ENCODE assay signal across 21 cellular contexts in the genomic region with DNA sequence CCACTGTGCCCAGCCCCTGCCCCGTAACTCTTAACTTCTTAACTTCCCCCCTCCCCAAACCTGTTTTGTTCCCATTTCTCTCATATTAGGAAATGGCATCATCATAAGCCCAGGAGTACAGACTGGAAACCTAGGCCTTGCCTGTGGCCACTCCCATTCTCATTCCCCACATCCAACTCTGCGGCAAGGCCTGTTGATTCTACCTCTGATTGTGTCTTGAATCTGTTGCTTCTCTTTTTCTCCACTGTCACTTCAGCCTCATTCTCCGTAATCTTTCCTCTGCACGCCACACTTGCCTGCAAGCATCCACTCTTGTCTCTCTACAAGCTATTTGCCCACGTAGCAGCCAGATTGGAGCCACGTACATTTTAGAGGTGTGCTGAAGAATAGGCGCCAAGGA. TPM values are rescaled to one million over a fixed set of nuclear protein-coding genes. Genes with fewer than 3 reads are reported as not detected.
DNase-seq lines count a peak whose midpoint lies in the region; ATAC-seq and TF ChIP-seq lines count a peak whose summit lies in the region.
"Had no signal": no experiment of that assay in that cellular context is flagged by ENCODE, and none has a peak within 500 bp of the region (broad histone marks: within the 10 kb centered on the region; RNA-seq: fewer than 3 reads in every experiment).

No MANE protein-coding gene starts in this region.

- H3K9me2 ChIP-seq in PC-3 (replicated peaks; ENCODE audit: low read length) (no peaks in the 10 kb centered on the region), hepatocyte (replicated peaks; ENCODE audit: insufficient read depth) (no peaks in the 10 kb centered on the region)

- TF ChIP-seq POLR2A in esophagus squamous epithelium (IDR thresholded peaks at IDR 0.05): no peak

- H3K27ac ChIP-seq in BLaER1 treated with 17β-estradiol and CSF1 and Interleukin-3, amounts not matched to agents 10 nM and 100 nM: peak overlapping the region in 2 of 11 experiments; percentile 55 to 75; a peak in 2 of 22 replicates
- peak overlapping the region; percentile 77; the same call in 1 of the 2 replicates for H3K27ac ChIP-seq in PC-3 (ENCODE audit: low read length)
- peak overlapping the region; percentile 80 for H3K27ac ChIP-seq in hepatocyte
- H3K27ac ChIP-seq in esophagus squamous epithelium: peak overlapping the region in 2 of 4 donors; percentile 85 to 91
- no peak overlapping the region for H3K27ac ChIP-seq in aorta (ENCODE audit: low read depth in 1 of 2, low read length in 2 of 2)
- H3K27ac ChIP-seq: GM23248, uterus had no signal

- peaks cover 53 to 98% (median 90%) of the 10 kb centered on the region in 10 experiments for H3K4me1 ChIP-seq in BLaER1 treated with 17β-estradiol and CSF1 and Interleukin-3, amounts not matched to agents 10 nM and 100 nM
- peaks cover 15% of the 10 kb centered on the region for H3K4me1 ChIP-seq in PC-3 (ENCODE audit: insufficient read depth, low read length)
- peaks cover 5% of the 10 kb centered on the region for H3K4me1 ChIP-seq in hepatocyte (ENCODE audit: insufficient read depth)
- peaks cover 6 to 66% (median 15%) of the 10 kb centered on the region in 3 donors for H3K4me1 ChIP-seq in esophagus squamous epithelium
- peaks cover 0 to 2% of the 10 kb centered on the region in 2 donors for H3K4me1 ChIP-seq in aorta (ENCODE audit: control insufficient read depth in 1 of 2, insufficient read depth in 2 of 2, low read length in 2 of 2)
- H3K4me1 ChIP-seq: uterus had no signal

- H4K20me1 ChIP-seq in BLaER1 treated with 17β-estradiol and CSF1 and Interleukin-3, amounts not matched to agents 10 nM and 100 nM: peaks cover 0 to 81% (median 22%) of the 10 kb centered on the region in 11 experiments; a peak in 12 of 22 replicates
- no peaks in the 10 kb centered on the region for H4K20me1 ChIP-seq in PC-3 (ENCODE audit: low read length)
- H4K20me1 ChIP-seq in hepatocyte (ENCODE audit: insufficient read depth, poor library complexity, severe bottlenecking): no peaks in the 10 kb centered on the region

- H3K36me3 Mint-ChIP-seq in progenitor cell of endocrine pancreas (ENCODE audit: insufficient read depth): peaks cover 3% of the 10 kb centered on the region

- H3K4me2 ChIP-seq in BLaER1 treated with 17β-estradiol and CSF1 and Interleukin-3, amounts not matched to agents 10 nM and 100 nM: peak overlapping the region in 9 of 11 experiments; percentile 79 to 93 (median 86); a peak in 17 of 22 replicates
- no peak overlapping the region for H3K4me2 ChIP-seq in PC-3 (ENCODE audit: low read length)
- H3K4me2 ChIP-seq in hepatocyte: no peak overlapping the region

- 87% methylated on average over 7 of the region's 7 CpGs for WGBS in hepatocyte (ENCODE audit: low lambda C conversion rate, missing lambda C conversion rate)
- WGBS in esophagus squamous epithelium, 2 donors: 92 to 95% methylated on average over 7 of the region's 7 CpGs
- WGBS in aorta, 2 donors: 95 to 96% methylated on average over 7 of the region's 7 CpGs

- intact Hi-C loops in PC-3 (cut with micrococcal nuclease): no loop called here
- intact Hi-C loops in esophagus squamous epithelium (cut with DNase I): no loop called here
- intact Hi-C loops in aorta (cut with DNase I): no loop called here

- peak overlapping the region; percentile 21 for H3K27ac Mint-ChIP-seq in progenitor cell of endocrine pancreas

- H2AFZ ChIP-seq in PC-3 (ENCODE audit: low read length) (no peak overlapping the region), hepatocyte (no peak overlapping the region)
- H2AFZ ChIP-seq: GM23248 had no signal

- peaks cover 20% of the 10 kb centered on the region for H3K4me1 Mint-ChIP-seq in progenitor cell of endocrine pancreas (ENCODE audit: low read depth)

- ATAC-seq in PC-3: no peak
- ATAC-seq in aorta (ENCODE audit: low FRiP score): no peak
- ATAC-seq: esophagus mucosa had no signal

- H3K27me3 ChIP-seq in BLaER1 treated with 17β-estradiol and CSF1 and Interleukin-3, amounts not matched to agents 10 nM and 100 nM: no peaks in the 10 kb centered on the region
- H3K27me3 ChIP-seq in PC-3 (ENCODE audit: low read length) (no peaks in the 10 kb centered on the region), hepatocyte (no peaks in the 10 kb centered on the region), esophagus squamous epithelium (no peaks in the 10 kb centered on the region), aorta (ENCODE audit: control insufficient read depth in 1 of 2, insufficient read depth in 2 of 2, low read length in 1 of 2) (no peaks in the 10 kb centered on the region)
- H3K27me3 ChIP-seq: uterus had no signal

- no peak overlapping the region for H3K4me3 Mint-ChIP-seq in progenitor cell of endocrine pancreas (ENCODE audit: low read depth)

- BruUV-seq in PC-3 (replicated peaks; lab: Mats Ljungman, UMichigan): no TSS peak

- H3F3A ChIP-seq in PC-3 (ENCODE audit: low read length, unreplicated experiment): no peaks in the 10 kb centered on the region

- no peak overlapping the region for H3K9ac ChIP-seq in BLaER1 treated with 17β-estradiol and CSF1 and Interleukin-3, amounts not matched to agents 10 nM and 100 nM
- H3K9ac ChIP-seq in PC-3 (ENCODE audit: low read length): no peak overlapping the region
- H3K9ac ChIP-seq: GM23248 had no signal

- no peaks in the 10 kb centered on the region for H3K79me2 ChIP-seq in PC-3 (ENCODE audit: low read length)
- peaks cover 45% of the 10 kb centered on the region for H3K79me2 ChIP-seq in hepatocyte

- H3K4me3 ChIP-seq in BLaER1 treated with 17β-estradiol and CSF1 and Interleukin-3, amounts not matched to agents 10 nM and 100 nM: no peak overlapping the region
- H3K4me3 ChIP-seq in PC-3 (ENCODE audit: low read length) (no peak overlapping the region), hepatocyte (no peak overlapping the region), esophagus squamous epithelium (no peak overlapping the region), aorta (ENCODE audit: low read length in 2 of 2) (no peak overlapping the region)
- H3K4me3 ChIP-seq: GM23248, uterus had no signal

- TF ChIP-seq CTCF in PC-3 (conservative IDR thresholded peaks at IDR 0.05; ENCODE audit: low read depth, low read length): no peak
- no peak for TF ChIP-seq CTCF in hepatocyte (IDR thresholded peaks at IDR 0.05; ENCODE audit: poor library complexity)
- TF ChIP-seq CTCF in progenitor cell of endocrine pancreas (IDR thresholded peaks at IDR 0.05; ENCODE audit: unreplicated experiment): no peak
- TF ChIP-seq CTCF in GM10266 (IDR thresholded peaks at IDR 0.05; ENCODE audit: control insufficient read depth, insufficient read depth, low read depth, missing control alignments): no peak
- no peak for TF ChIP-seq CTCF in esophagus squamous epithelium (IDR thresholded peaks at IDR 0.05)

- POLR2A ChIA-PET in PC-3 (lab: Charles Lee; ENCODE audit: unreplicated experiment): no interaction called here

- H3K27me3 Mint-ChIP-seq in progenitor cell of endocrine pancreas: no peaks in the 10 kb centered on the region

- no peak for DNase-seq in PC-3
- no peak for DNase-seq in hepatocyte (ENCODE audit: low spot score)
- no peak for DNase-seq in progenitor cell of endocrine pancreas (ENCODE audit: low spot score, unreplicated experiment)
- no peak for DNase-seq in GM10266 (ENCODE audit: extremely low spot score)
- no peak for DNase-seq in esophagus squamous epithelium (lab: John Stamatoyannopoulos, UW)
- DNase-seq in NCI-H2029 (lab: John Stamatoyannopoulos, UW): no peak
- DNase-seq in aorta: no peak
- DNase-seq: activated CD4-positive, alpha-beta T cell treated with anti-CD3 and anti-CD28 coated beads, Interleukin-2, amount 50 U/mL, for 1 hour; activated gamma-delta T cell; caudate nucleus; EL; GM23248; NCI-H1092 treated with DMSO at 0.1 percent for 48 hours; NCI-H526; posterior cingulate gyrus; Right ventricle myocardium superior; stimulated activated CD4-positive, alpha-beta T cell treated with anti-CD3 and anti-CD28 coated beads, Interleukin-2, amount 100 ng/mL, for 48 hours; T-helper 1 cell; uterus had no signal

- CTCF ChIA-PET in PC-3 (lab: Charles Lee): no interaction called here

- no peaks in the 10 kb centered on the region for H3K9me3 Mint-ChIP-seq in progenitor cell of endocrine pancreas (ENCODE audit: low read depth)

- no peaks in the 10 kb centered on the region for H3K9me3 ChIP-seq in BLaER1 treated with 17β-estradiol and CSF1 and Interleukin-3, amounts not matched to agents 10 nM and 100 nM (replicated peaks in 1 of 11)
- H3K9me3 ChIP-seq in PC-3 (ENCODE audit: low read length) (no peaks in the 10 kb centered on the region), hepatocyte (ENCODE audit: low read depth) (no peaks in the 10 kb centered on the region), esophagus squamous epithelium (no peaks in the 10 kb centered on the region), aorta (ENCODE audit: control insufficient read depth, low read length) (no peaks in the 10 kb centered on the region)
- H3K9me3 ChIP-seq: uterus had no signal

- H3K36me3 ChIP-seq in BLaER1 treated with 17β-estradiol and CSF1 and Interleukin-3, amounts not matched to agents 10 nM and 100 nM: peaks cover 0 to 14% (median 4%) of the 10 kb centered on the region in 11 experiments; a peak in 7 of 22 replicates
- no peaks in the 10 kb centered on the region for H3K36me3 ChIP-seq in PC-3 (ENCODE audit: low read depth, low read length)
- H3K36me3 ChIP-seq in hepatocyte (replicated peaks; ENCODE audit: insufficient read depth, low read depth): no peaks in the 10 kb centered on the region
- H3K36me3 ChIP-seq in esophagus squamous epithelium: peaks cover 0 to 12% (median 0%) of the 10 kb centered on the region in 3 donors
- no peaks in the 10 kb centered on the region for H3K36me3 ChIP-seq in aorta (ENCODE audit: control insufficient read depth in 1 of 2, insufficient read depth in 2 of 2, low read length in 1 of 2)
- H3K36me3 ChIP-seq: uterus had no signal

RNA-seq across cellular contexts. Expression of gene SGSM3, which starts 25.2 kb away (rescaled TPM):
- total RNA-seq in PC-3 (2014; rRNA removed): 45.0 and 53.9 TPM in 2 replicates
- total RNA-seq in hepatocyte: 59.4 and 60.4 TPM in 2 replicates
- polyA plus RNA-seq in hepatocyte: 111 and 126 TPM in 2 replicates
- total RNA-seq in progenitor cell of endocrine pancreas: 106 and 117 TPM in 2 replicates
- 10 to 100 TPM; 36.7 to 51.4 (median 46.8) TPM for total RNA-seq in esophagus squamous epithelium
- 10 to 100 TPM; 44.3 to 52.3 TPM for total RNA-seq in aorta
- polyA plus RNA-seq in aorta: 100 to 1,000 TPM in 1 of 2 donors, 10 to 100 TPM in 1; 24.5 to 114 TPM

RNA-seq across cellular contexts. Expression of gene ADSL, which starts 49.3 kb away (rescaled TPM):
- total RNA-seq in PC-3 (2014; rRNA removed): 72.6 and 93.8 TPM in 2 replicates
- 81.8 and 89.6 TPM in 2 replicates for total RNA-seq in hepatocyte
- polyA plus RNA-seq in hepatocyte: 54.8 and 66.1 TPM in 2 replicates
- total RNA-seq in progenitor cell of endocrine pancreas: 83.0 and 85.0 TPM in 2 replicates
- 10 to 100 TPM; 32.0 to 98.1 (median 77.8) TPM for total RNA-seq in esophagus squamous epithelium
- 10 to 100 TPM; 40.5 to 49.0 TPM for total RNA-seq in aorta
- polyA plus RNA-seq in aorta: 10 to 100 TPM; 31.1 to 34.8 TPM

Comparison
In these comparisons a context has a peak if more than half of its experiments do, and no peak if none do; other contexts are left out.
1. H3K27ac ChIP-seq: peak in PC-3 (single experiment) and hepatocyte (single experiment); none in aorta (0 of 2).
2. H3K4me2 ChIP-seq: peak in BLaER1 treated with 17β-estradiol and CSF1 and Interleukin-3, amounts not matched to agents 10 nM and 100 nM (9 of 11); none in PC-3 (single experiment) and hepatocyte (single experiment).